ENCODE assay signal across 8 cellular contexts in the genomic region with DNA sequence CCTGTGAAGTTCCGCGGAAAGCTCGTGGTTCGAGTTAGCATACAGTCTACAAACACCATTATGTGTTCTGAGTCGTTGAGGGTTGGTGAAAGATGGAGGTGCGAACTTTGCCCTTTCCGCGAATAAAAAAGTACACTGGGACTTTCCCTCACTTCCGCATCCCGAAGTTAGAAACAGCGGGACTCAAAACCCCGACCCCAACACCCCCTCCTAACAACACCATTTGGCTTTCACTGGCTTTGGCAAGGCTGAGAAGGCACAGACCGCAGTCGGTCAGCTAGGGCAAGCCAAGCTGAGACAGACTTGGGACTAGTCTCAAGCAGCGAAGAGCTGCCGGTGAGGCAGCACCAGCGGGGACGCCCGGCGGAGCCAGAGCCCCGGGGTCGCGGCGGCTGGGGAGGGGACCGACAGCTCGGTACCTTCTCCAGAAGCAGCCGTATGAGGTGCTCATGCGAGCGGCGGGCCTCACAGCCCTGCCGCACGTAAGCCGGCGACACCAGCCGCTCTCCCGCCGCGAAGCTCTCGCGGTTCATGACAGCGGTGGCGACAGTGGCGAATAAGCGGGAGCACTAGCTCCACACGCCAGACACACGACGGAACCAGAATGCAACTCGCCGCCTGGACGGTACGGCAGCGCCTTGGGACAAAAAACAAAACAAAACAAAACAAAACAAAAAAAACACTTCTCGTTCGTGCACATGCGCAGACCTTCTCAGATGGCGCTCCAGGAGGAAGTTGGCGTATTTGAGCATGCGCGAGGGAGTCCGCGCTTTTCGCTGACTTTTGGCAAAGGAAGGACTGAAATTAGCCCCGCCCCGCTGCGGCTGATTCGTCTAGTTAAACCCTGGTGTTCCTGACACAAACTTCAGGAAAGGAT. TPM values are rescaled to one million over a fixed set of nuclear protein-coding genes. Genes with fewer than 3 reads are reported as not detected.
DNase-seq lines count a peak whose midpoint lies in the region; FAIRE-seq and TF ChIP-seq lines count a peak whose summit lies in the region.

A gene (minus strand): TSS at position 613 of the 877 bp plus-strand sequence. CDS start 80 bp downstream, at position 533.

- peak within 1 kb of the TSS; percentile 94 for H2AK5ac ChIP-seq in neuronal stem cell (ENCODE audit: low read depth, low read length)

- no peaks in the 10 kb centered on the region for H3K79me1 ChIP-seq in neuronal stem cell (ENCODE audit: low read depth, low read length)

- H2BK12ac ChIP-seq in neuronal stem cell (ENCODE audit: low read length): no peak within 1 kb of the TSS

- TF ChIP-seq CTCF in subcutaneous adipose tissue (IDR thresholded peaks at IDR 0.05; ENCODE audit: low read depth): no peak

- H3K27ac ChIP-seq in neuronal stem cell (replicated peaks; ENCODE audit: low read length): peak within 1 kb of the TSS; percentile 84

- in situ Hi-C loops in SK-MEL-5 (cut with HindIII; ENCODE audit: low pct_unique_long_range_greater_than_20kb, low sequenced_read_pairs): no loop called here

- intact Hi-C loops in activated naive CD4-positive, alpha-beta T cell treated with anti-CD3 and anti-CD28 coated beads for 36 hours (cut with micrococcal nuclease): loop anchor here (1.0 to 2.0 kb wide), 10 partner anchors 19 to 1826 kb away; a partner anchor contains a TSS

- peaks cover 0 to 3% of the 10 kb centered on the region in 2 donors for H3K4me1 ChIP-seq in neuronal stem cell (ENCODE audit: control insufficient read depth in 2 of 2, insufficient read depth in 1 of 2, low read depth in 1 of 2, low read length in 2 of 2)

- H3K4me3 Mint-ChIP-seq in activated naive CD4-positive, alpha-beta T cell treated with anti-CD3 and anti-CD28 coated beads for 36 hours: peak within 1 kb of the TSS; percentile 93

- H3K27me3 Mint-ChIP-seq in activated naive CD4-positive, alpha-beta T cell treated with anti-CD3 and anti-CD28 coated beads for 36 hours (ENCODE audit: low read depth): no peaks in the 10 kb centered on the region

- peaks cover 4 to 16% of the 10 kb centered on the region in 2 donors for H3K36me3 ChIP-seq in neuronal stem cell (replicated peaks in 1 of 2; ENCODE audit: control insufficient read depth in 2 of 2, insufficient read depth in 2 of 2, low read length in 2 of 2)

- H3K27ac Mint-ChIP-seq in activated naive CD4-positive, alpha-beta T cell treated with anti-CD3 and anti-CD28 coated beads for 36 hours: peak within 1 kb of the TSS; percentile 99

- H2AFZ ChIP-seq in neuronal stem cell (ENCODE audit: low read length): peak within 1 kb of the TSS; percentile 99

- POLR2A ChIA-PET in HEK293T (lab: Yijun Ruan, JAX): interaction anchor here (0.8 to 1.9 kb wide), 10 partner anchors 9 to 218 kb away, joined by 3 to 14 read pairs (median 4); a partner anchor contains a TSS

- peak within 1 kb of the TSS; percentile 14 for H3K4ac ChIP-seq in neuronal stem cell (ENCODE audit: low read length)

- CTCF ChIA-PET in HEK293T (lab: Yijun Ruan, JAX): interaction anchor here (0.6 kb wide), 1 partner anchor 92 kb away, joined by 3 read pairs; no protein-coding TSS in a partner anchor
- CTCF ChIA-PET in activated naive CD4-positive, alpha-beta T cell treated with anti-CD3 and anti-CD28 coated beads for 36 hours (lab: Charles Lee): interaction anchor here (0.6 to 2.6 kb wide), 6 partner anchors 19 to 219 kb away, joined by 3 to 19 read pairs (median 3); a partner anchor contains a TSS

- H2BK5ac ChIP-seq in neuronal stem cell (ENCODE audit: low read length): peak within 1 kb of the TSS; percentile 84

- peaks cover 34% of the 10 kb centered on the region for H3K4me1 Mint-ChIP-seq in activated naive CD4-positive, alpha-beta T cell treated with anti-CD3 and anti-CD28 coated beads for 36 hours (ENCODE audit: low read depth)

- H2BK15ac ChIP-seq in neuronal stem cell (ENCODE audit: low read length): peak within 1 kb of the TSS; percentile 46

- H4K8ac ChIP-seq in neuronal stem cell (ENCODE audit: low read depth, low read length): peak within 1 kb of the TSS; percentile 86

- peak within 1 kb of the TSS; percentile 75 to 96 for H3K4me3 ChIP-seq in neuronal stem cell (ENCODE audit: low read length in 2 of 2)

- H3K9ac ChIP-seq in neuronal stem cell (ENCODE audit: low read depth, low read length, poor library complexity): peak within 1 kb of the TSS; percentile 93

- H3K18ac ChIP-seq in neuronal stem cell (ENCODE audit: low read length): peak within 1 kb of the TSS; percentile 94

- no peak within 1 kb of the TSS for H3K14ac ChIP-seq in neuronal stem cell (ENCODE audit: low read length)

- peak within 1 kb of the TSS; percentile 66 for H3K23ac ChIP-seq in neuronal stem cell (ENCODE audit: low read depth, low read length, poor library complexity)

- H3K9me3 ChIP-seq in neuronal stem cell (replicated peaks in 1 of 2; ENCODE audit: control insufficient read depth in 2 of 2, insufficient read depth in 1 of 2, low read depth in 1 of 2, low read length in 2 of 2): no peaks in the 10 kb centered on the region

- peak; percentile 76 for FAIRE-seq in frontal cortex (lab: Jason Lieb, UNC)

- no peak within 1 kb of the TSS for H4K91ac ChIP-seq in neuronal stem cell (ENCODE audit: low read depth, low read length, poor library complexity)

- no peaks in the 10 kb centered on the region for H3K9me3 Mint-ChIP-seq in activated naive CD4-positive, alpha-beta T cell treated with anti-CD3 and anti-CD28 coated beads for 36 hours

- peak; percentile 97 for DNase-seq in GF-D8 (lab: John Stamatoyannopoulos, UW)
- DNase-seq in HEK293T (ENCODE audit: extremely low spot score): peak; percentile 83
- peak; percentile 98 for DNase-seq in MV-4-11 (lab: John Stamatoyannopoulos, UW)
- DNase-seq in SK-MEL-5 (ENCODE audit: low read depth, low spot score): peak; percentile 97
- DNase-seq in activated naive CD4-positive, alpha-beta T cell treated with anti-CD3 and anti-CD28 coated beads for 36 hours: peak; percentile 97
- DNase-seq in frontal cortex (ENCODE audit: low spot score in 2 of 2): peak; percentile 68 to 72
- peak; percentile 95 for DNase-seq in neuronal stem cell (ENCODE audit: low spot score)

- peak within 1 kb of the TSS; percentile 68 for H3K4me2 ChIP-seq in neuronal stem cell (ENCODE audit: insufficient read depth, low read length, poor library complexity, severe bottlenecking)

- WGBS in neuronal stem cell (ENCODE audit: extremely low coverage in 2 of 2, insufficient read length in 2 of 2, insufficient replicate concordance in 1 of 2), 2 donors: no CpG with 5 or more reads among the region's 66 CpGs

- H2BK120ac ChIP-seq in neuronal stem cell (ENCODE audit: low read depth, low read length): no peak within 1 kb of the TSS

- H3K27me3 ChIP-seq in neuronal stem cell (ENCODE audit: control insufficient read depth in 3 of 3, insufficient read depth in 3 of 3, low read depth in 1 of 3, low read length in 3 of 3): no peaks in the 10 kb centered on the region

- peaks cover 21% of the 10 kb centered on the region for H3K36me3 Mint-ChIP-seq in activated naive CD4-positive, alpha-beta T cell treated with anti-CD3 and anti-CD28 coated beads for 36 hours (ENCODE audit: low read depth)

TF ChIP-seq in HEK293T, 16 proteins besides CTCF, POLR2A, EP300 and RAD21:
- TF ChIP-seq L3MBTL2 (conservative IDR thresholded peaks at IDR 0.05): peak; percentile 91
- TF ChIP-seq ARNT (IDR thresholded peaks at IDR 0.05): no peak
- TF ChIP-seq FOXA1 (IDR thresholded peaks at IDR 0.05): no peak
- 0 out of 2 replicates have a peak, but pooled peaks have one; percentile 18 for TF ChIP-seq ELF4 (IDR thresholded peaks at IDR 0.05)
- TF ChIP-seq ZNF384 (IDR thresholded peaks at IDR 0.05): peak; percentile 81
- no peak for TF ChIP-seq SUZ12 (IDR thresholded peaks at IDR 0.05)
- no peak for TF ChIP-seq SP1 (IDR thresholded peaks at IDR 0.05)
- TF ChIP-seq, protein P1, sequence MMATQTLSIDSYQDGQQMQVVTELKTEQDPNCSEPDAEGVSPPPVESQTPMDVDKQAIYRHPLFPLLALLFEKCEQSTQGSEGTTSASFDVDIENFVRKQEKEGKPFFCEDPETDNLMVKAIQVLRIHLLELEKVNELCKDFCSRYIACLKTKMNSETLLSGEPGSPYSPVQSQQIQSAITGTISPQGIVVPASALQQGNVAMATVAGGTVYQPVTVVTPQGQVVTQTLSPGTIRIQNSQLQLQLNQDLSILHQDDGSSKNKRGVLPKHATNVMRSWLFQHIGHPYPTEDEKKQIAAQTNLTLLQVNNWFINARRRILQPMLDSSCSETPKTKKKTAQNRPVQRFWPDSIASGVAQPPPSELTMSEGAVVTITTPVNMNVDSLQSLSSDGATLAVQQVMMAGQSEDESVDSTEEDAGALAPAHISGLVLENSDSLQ (IDR thresholded peaks at IDR 0.05): no peak
- TF ChIP-seq LEF1 (IDR thresholded peaks at IDR 0.05; ENCODE audit: borderline replicate concordance): no peak

RNA-seq across cellular contexts. Expression of the gene that starts here (rescaled TPM):
- 6.9 and 8.4 TPM in 2 replicates for total RNA-seq in SK-MEL-5 (2014; rRNA removed; shearing (Covaris generic))
- 4.4 and 5.3 TPM in 2 replicates for polyA plus RNA-seq in SK-MEL-5 (2015; cell fraction: cytosol; rRNA removed)
- polyA plus RNA-seq in SK-MEL-5 (2015; cell fraction: nucleus; rRNA removed): 22.6 and 28.1 TPM in 2 replicates
- total RNA-seq in activated naive CD4-positive, alpha-beta T cell treated with anti-CD3 and anti-CD28 coated beads for 36 hours: 10 to 100 TPM; 14.7 to 17.9 TPM
- total RNA-seq in frontal cortex: 13.0 TPM
- 5.1 TPM for polyA plus RNA-seq in neuronal stem cell (2013, experiment 1 of 2)
- 5.2 TPM for polyA plus RNA-seq in neuronal stem cell (2013, experiment 2 of 2)
- 10 to 100 TPM; 10.9 to 14.7 (median 11.7) TPM for total RNA-seq in subcutaneous adipose tissue

Comparison
In these comparisons a context has a peak if more than half of its experiments do, and no peak if none do; other contexts are left out.
1. Peak in every context shown above with its lines: DNase-seq, H3K4me3 ChIP-seq and H3K27ac ChIP-seq.